Comparison of ENCODE assay signal across 1 cellular context in the genomic region with DNA sequence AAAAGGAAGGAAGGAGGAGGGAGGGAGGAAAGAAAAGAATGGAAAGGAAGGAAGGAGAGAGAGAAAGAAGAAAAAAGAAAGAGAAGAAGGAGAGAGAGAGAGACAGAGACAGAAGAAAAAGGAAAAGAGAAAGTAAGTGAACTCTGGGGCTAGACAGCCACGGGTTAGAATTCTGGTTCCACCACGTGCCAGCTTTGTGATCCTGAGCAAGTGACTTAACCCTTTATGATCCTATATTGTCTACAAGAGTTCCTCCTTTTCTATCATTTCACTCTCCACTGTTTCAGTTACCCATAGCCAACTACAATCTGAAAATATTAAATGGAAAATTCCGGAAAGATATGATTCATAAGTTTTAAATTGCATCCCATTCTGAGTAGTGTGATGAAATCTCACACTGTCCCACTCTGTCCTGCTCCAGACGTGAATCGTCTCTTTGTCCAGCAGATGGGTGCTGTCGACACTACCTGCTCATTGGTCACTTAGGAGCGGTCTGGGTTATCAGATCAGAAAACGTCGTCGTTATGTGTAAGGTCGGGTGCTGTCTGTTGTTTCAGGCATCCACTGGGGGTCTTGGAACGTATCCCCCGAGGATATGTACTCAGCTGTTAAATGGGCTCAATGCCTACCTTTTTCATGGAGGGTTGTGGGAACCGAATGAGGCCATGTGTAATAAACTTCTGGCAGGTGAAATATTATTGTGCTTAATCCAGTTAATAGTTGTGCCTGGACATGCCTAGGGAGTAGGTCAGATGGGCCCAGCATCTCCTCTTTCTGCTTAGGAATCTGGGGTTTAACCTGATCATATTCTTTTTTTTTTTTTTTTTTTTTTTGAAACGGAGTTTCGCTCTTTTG.
TF ChIP-seq lines count a peak whose summit lies in the region.

No MANE protein-coding gene starts in this region.

TF ChIP-seq in HepG2, 621 proteins besides CTCF, POLR2A, EP300 and RAD21 (continued from another document and continues in another):
- TF ChIP-seq, protein P1, sequence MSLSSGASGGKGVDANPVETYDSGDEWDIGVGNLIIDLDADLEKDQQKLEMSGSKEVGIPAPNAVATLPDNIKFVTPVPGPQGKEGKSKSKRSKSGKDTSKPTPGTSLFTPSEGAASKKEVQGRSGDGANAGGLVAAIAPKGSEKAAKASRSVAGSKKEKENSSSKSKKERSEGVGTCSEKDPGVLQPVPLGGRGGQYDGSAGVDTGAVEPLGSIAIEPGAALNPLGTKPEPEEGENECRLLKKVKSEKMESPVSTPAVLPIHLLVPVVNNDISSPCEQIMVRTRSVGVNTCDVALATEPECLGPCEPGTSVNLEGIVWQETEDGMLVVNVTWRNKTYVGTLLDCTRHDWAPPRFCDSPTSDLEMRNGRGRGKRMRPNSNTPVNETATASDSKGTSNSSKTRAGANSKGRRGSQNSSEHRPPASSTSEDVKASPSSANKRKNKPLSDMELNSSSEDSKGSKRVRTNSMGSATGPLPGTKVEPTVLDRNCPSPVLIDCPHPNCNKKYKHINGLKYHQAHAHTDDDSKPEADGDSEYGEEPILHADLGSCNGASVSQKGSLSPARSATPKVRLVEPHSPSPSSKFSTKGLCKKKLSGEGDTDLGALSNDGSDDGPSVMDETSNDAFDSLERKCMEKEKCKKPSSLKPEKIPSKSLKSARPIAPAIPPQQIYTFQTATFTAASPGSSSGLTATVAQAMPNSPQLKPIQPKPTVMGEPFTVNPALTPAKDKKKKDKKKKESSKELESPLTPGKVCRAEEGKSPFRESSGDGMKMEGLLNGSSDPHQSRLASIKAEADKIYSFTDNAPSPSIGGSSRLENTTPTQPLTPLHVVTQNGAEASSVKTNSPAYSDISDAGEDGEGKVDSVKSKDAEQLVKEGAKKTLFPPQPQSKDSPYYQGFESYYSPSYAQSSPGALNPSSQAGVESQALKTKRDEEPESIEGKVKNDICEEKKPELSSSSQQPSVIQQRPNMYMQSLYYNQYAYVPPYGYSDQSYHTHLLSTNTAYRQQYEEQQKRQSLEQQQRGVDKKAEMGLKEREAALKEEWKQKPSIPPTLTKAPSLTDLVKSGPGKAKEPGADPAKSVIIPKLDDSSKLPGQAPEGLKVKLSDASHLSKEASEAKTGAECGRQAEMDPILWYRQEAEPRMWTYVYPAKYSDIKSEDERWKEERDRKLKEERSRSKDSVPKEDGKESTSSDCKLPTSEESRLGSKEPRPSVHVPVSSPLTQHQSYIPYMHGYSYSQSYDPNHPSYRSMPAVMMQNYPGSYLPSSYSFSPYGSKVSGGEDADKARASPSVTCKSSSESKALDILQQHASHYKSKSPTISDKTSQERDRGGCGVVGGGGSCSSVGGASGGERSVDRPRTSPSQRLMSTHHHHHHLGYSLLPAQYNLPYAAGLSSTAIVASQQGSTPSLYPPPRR (CRISPR knock-in tag; IDR thresholded peaks at IDR 0.05; ENCODE audit: borderline replicate concordance), result no peak
- no peak; the same call in 1 of the 2 replicates for TF ChIP-seq SMC3 (IDR thresholded peaks at IDR 0.05; ENCODE audit: low read length)
- TF ChIP-seq, protein P2, sequence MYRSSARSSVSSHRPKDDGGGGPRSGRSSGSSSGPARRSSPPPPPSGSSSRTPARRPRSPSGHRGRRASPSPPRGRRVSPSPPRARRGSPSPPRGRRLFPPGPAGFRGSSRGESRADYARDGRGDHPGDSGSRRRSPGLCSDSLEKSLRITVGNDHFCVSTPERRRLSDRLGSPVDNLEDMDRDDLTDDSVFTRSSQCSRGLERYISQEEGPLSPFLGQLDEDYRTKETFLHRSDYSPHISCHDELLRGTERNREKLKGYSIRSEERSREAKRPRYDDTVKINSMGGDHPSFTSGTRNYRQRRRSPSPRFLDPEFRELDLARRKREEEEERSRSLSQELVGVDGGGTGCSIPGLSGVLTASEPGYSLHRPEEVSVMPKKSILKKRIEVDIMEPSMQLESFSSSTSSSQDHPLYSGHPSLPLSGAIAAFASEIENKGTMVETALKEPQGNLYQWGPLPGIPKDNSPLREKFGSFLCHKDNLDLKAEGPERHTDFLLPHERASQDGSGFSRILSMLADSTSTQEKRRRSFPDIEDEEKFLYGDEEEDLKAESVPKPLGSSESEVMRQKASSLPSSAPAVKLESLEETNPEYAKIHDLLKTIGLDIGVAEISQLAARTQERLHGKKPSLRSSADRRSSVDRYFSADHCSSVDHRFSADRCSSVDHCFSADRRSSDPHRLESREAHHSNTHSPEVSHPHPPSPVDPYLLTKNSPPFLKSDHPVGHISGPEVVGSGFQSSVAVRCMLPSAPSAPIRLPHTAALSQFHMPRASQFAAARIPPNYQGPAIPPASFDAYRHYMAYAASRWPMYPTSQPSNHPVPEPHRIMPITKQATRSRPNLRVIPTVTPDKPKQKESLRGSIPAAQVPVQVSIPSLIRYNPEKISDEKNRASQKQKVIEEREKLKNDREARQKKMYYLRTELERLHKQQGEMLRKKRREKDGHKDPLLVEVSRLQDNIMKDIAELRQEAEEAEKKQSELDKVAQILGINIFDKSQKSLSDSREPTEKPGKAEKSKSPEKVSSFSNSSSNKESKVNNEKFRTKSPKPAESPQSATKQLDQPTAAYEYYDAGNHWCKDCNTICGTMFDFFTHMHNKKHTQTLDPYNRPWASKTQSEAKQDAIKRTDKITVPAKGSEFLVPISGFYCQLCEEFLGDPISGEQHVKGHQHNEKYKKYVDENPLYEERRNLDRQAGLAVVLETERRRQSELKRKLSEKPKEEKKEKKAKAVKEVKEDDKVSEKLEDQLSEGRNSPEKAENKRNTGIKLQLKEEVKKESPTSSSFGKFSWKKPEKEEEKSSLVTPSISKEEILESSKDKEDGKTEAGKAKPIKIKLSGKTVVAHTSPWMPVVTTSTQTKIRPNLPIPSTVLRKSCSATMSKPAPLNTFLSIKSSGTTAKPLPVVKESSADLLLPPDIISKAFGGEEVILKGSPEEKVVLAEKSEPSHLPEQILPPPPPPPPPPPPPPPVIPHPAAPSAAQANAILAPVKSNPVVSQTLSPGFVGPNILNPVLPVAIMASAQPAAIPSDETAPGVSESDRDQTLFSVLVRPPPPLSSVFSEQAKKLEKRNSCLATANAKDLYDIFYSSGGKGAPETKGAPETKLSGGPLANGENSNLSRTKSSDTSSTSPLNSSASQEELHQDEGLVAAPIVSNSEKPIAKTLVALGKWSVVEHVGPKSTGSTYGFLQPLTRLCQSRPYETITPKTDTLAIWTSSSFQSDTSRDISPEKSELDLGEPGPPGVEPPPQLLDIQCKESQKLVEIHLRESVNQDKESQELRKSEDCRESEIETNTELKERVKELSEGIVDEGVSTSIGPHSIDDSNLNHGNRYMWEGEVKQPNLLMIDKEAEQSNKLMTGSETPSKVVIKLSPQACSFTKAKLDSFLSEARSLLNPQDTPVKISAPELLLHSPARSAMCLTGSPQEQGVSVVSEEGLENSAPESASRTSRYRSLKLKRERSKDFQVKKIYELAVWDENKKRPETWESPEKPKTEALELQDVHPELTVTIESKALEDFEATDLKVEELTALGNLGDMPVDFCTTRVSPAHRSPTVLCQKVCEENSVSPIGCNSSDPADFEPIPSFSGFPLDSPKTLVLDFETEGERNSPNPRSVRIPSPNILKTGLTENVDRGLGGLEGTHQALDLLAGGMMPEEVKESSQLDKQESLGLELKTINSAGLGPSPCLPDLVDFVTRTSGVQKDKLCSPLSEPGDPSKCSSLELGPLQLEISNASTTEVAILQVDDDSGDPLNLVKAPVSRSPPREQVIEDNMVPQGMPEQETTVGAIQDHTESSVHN (CRISPR knock-in tag; IDR thresholded peaks at IDR 0.05), result no peak
- no peak for TF ChIP-seq ZNF558 (CRISPR knock-in tag; IDR thresholded peaks at IDR 0.05; ENCODE audit: borderline replicate concordance)
- TF ChIP-seq ZNF335 (CRISPR knock-in tag; IDR thresholded peaks at IDR 0.05), result no peak
- TF ChIP-seq MXD4 (CRISPR knock-in tag; IDR thresholded peaks at IDR 0.05), result no peak
- TF ChIP-seq ZSCAN9 (CRISPR knock-in tag; IDR thresholded peaks at IDR 0.05; ENCODE audit: borderline replicate concordance), result no peak
- TF ChIP-seq NR2F1 (CRISPR knock-in tag; IDR thresholded peaks at IDR 0.05), result no peak
- TF ChIP-seq, protein P3, sequence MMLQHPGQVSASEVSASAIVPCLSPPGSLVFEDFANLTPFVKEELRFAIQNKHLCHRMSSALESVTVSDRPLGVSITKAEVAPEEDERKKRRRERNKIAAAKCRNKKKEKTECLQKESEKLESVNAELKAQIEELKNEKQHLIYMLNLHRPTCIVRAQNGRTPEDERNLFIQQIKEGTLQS (CRISPR knock-in tag; IDR thresholded peaks at IDR 0.05), result no peak
- TF ChIP-seq, protein P4, sequence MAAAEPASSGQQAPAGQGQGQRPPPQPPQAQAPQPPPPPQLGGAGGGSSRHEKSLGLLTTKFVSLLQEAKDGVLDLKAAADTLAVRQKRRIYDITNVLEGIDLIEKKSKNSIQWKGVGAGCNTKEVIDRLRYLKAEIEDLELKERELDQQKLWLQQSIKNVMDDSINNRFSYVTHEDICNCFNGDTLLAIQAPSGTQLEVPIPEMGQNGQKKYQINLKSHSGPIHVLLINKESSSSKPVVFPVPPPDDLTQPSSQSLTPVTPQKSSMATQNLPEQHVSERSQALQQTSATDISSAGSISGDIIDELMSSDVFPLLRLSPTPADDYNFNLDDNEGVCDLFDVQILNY (CRISPR knock-in tag; conservative IDR thresholded peaks at IDR 0.05), result no peak
- no peak for TF ChIP-seq ZNF557 (CRISPR knock-in tag; IDR thresholded peaks at IDR 0.05)
- TF ChIP-seq, protein P5, sequence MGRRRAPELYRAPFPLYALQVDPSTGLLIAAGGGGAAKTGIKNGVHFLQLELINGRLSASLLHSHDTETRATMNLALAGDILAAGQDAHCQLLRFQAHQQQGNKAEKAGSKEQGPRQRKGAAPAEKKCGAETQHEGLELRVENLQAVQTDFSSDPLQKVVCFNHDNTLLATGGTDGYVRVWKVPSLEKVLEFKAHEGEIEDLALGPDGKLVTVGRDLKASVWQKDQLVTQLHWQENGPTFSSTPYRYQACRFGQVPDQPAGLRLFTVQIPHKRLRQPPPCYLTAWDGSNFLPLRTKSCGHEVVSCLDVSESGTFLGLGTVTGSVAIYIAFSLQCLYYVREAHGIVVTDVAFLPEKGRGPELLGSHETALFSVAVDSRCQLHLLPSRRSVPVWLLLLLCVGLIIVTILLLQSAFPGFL (CRISPR knock-in tag; IDR thresholded peaks at IDR 0.05), result no peak
- TF ChIP-seq, protein P6, sequence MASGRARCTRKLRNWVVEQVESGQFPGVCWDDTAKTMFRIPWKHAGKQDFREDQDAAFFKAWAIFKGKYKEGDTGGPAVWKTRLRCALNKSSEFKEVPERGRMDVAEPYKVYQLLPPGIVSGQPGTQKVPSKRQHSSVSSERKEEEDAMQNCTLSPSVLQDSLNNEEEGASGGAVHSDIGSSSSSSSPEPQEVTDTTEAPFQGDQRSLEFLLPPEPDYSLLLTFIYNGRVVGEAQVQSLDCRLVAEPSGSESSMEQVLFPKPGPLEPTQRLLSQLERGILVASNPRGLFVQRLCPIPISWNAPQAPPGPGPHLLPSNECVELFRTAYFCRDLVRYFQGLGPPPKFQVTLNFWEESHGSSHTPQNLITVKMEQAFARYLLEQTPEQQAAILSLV (CRISPR knock-in tag; IDR thresholded peaks at IDR 0.05; ENCODE audit: borderline replicate concordance), result no peak
- TF ChIP-seq, protein P7, sequence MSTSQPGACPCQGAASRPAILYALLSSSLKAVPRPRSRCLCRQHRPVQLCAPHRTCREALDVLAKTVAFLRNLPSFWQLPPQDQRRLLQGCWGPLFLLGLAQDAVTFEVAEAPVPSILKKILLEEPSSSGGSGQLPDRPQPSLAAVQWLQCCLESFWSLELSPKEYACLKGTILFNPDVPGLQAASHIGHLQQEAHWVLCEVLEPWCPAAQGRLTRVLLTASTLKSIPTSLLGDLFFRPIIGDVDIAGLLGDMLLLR (CRISPR knock-in tag; IDR thresholded peaks at IDR 0.05), result no peak
- no peak for TF ChIP-seq ZNF746 (CRISPR knock-in tag; IDR thresholded peaks at IDR 0.05)
- no peak for TF ChIP-seq ZC3H4 (CRISPR knock-in tag; IDR thresholded peaks at IDR 0.05; ENCODE audit: borderline replicate concordance)
- no peak for TF ChIP-seq ZFP36L1 (CRISPR knock-in tag; IDR thresholded peaks at IDR 0.05)
- no peak for TF ChIP-seq ZNF530 (CRISPR knock-in tag; IDR thresholded peaks at IDR 0.05; ENCODE audit: low read depth)
- no peak for TF ChIP-seq SOX6 (IDR thresholded peaks at IDR 0.05)
- peak; percentile 36 for TF ChIP-seq SOX6 (CRISPR knock-in tag; IDR thresholded peaks at IDR 0.05)
- TF ChIP-seq PHF21A (CRISPR knock-in tag; IDR thresholded peaks at IDR 0.05), result 0 out of 2 replicates have a peak, but pooled peaks have one; percentile 17
- no peak for TF ChIP-seq XBP1 (CRISPR knock-in tag; IDR thresholded peaks at IDR 0.05)
- no peak for TF ChIP-seq RXRB (CRISPR knock-in tag; IDR thresholded peaks at IDR 0.05; ENCODE audit: borderline replicate concordance)
- TF ChIP-seq, protein P8, sequence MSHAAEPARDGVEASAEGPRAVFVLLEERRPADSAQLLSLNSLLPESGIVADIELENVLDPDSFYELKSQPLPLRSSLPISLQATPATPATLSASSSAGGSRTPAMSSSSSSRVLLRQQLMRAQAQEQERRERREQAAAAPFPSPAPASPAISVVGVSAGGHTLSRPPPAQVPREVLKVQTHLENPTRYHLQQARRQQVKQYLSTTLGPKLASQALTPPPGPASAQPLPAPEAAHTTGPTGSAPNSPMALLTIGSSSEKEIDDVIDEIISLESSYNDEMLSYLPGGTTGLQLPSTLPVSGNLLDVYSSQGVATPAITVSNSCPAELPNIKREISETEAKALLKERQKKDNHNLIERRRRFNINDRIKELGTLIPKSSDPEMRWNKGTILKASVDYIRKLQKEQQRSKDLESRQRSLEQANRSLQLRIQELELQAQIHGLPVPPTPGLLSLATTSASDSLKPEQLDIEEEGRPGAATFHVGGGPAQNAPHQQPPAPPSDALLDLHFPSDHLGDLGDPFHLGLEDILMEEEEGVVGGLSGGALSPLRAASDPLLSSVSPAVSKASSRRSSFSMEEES (CRISPR knock-in tag; IDR thresholded peaks at IDR 0.05), result 0 out of 2 replicates have a peak, but pooled peaks have one; percentile 5
- no peak for TF ChIP-seq IKZF1 (IDR thresholded peaks at IDR 0.05)
- TF ChIP-seq, protein P9, sequence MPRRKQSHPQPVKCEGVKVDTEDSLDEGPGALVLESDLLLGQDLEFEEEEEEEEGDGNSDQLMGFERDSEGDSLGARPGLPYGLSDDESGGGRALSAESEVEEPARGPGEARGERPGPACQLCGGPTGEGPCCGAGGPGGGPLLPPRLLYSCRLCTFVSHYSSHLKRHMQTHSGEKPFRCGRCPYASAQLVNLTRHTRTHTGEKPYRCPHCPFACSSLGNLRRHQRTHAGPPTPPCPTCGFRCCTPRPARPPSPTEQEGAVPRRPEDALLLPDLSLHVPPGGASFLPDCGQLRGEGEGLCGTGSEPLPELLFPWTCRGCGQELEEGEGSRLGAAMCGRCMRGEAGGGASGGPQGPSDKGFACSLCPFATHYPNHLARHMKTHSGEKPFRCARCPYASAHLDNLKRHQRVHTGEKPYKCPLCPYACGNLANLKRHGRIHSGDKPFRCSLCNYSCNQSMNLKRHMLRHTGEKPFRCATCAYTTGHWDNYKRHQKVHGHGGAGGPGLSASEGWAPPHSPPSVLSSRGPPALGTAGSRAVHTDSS (CRISPR knock-in tag; conservative IDR thresholded peaks at IDR 0.05), result no peak
- TF ChIP-seq ONECUT2 (CRISPR knock-in tag; IDR thresholded peaks at IDR 0.05), result no peak
- TF ChIP-seq, protein P10, sequence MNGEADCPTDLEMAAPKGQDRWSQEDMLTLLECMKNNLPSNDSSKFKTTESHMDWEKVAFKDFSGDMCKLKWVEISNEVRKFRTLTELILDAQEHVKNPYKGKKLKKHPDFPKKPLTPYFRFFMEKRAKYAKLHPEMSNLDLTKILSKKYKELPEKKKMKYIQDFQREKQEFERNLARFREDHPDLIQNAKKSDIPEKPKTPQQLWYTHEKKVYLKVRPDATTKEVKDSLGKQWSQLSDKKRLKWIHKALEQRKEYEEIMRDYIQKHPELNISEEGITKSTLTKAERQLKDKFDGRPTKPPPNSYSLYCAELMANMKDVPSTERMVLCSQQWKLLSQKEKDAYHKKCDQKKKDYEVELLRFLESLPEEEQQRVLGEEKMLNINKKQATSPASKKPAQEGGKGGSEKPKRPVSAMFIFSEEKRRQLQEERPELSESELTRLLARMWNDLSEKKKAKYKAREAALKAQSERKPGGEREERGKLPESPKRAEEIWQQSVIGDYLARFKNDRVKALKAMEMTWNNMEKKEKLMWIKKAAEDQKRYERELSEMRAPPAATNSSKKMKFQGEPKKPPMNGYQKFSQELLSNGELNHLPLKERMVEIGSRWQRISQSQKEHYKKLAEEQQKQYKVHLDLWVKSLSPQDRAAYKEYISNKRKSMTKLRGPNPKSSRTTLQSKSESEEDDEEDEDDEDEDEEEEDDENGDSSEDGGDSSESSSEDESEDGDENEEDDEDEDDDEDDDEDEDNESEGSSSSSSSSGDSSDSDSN (CRISPR knock-in tag; IDR thresholded peaks at IDR 0.05), result no peak
